In genomic region chr19:35856546-35857149, GRCh38 we compare ENCODE assay signal across 9 cellular contexts. TPM values are rescaled to one million over a fixed set of nuclear protein-coding genes. Genes with fewer than 3 reads are reported as not detected.
DNase-seq lines count a peak whose midpoint lies in the region; ATAC-seq and TF ChIP-seq lines count a peak whose summit lies in the region.
"Had no signal": no experiment of that assay in that cellular context is flagged by ENCODE, and none has a peak within 500 bp of the region (broad histone marks: within the 10 kb centered on the region; RNA-seq: fewer than 3 reads in every experiment).

Gene KIRREL2 (plus strand): TSS chr19:35856911. CDS start chr19:35857120, 209 bp downstream.

- 0 to 2% (median 1%) methylated on average over 18 to 42 of the region's 42 CpGs for WGBS in stomach, 5 donors

- TF ChIP-seq CTCF in DND-41 (IDR thresholded peaks at IDR 0.05; ENCODE audit: borderline replicate concordance, extremely low read depth, low read length, poor library complexity, severe bottlenecking), result no peak
- no peak for TF ChIP-seq CTCF in astrocyte of the cerebellum (IDR thresholded peaks at IDR 0.05; ENCODE audit: low read depth, low read length, missing control alignments)
- TF ChIP-seq CTCF in stomach (IDR thresholded peaks at IDR 0.05), result no peak

- no peaks in the 10 kb centered on the region for H4K20me1 ChIP-seq in DND-41 (ENCODE audit: insufficient read depth, low read length)

- H3K9ac ChIP-seq in DND-41 (ENCODE audit: low read depth, low read length), result peak within 1 kb of the TSS; percentile 53

- H3K9me3 ChIP-seq in DND-41 (ENCODE audit: insufficient read depth, low read length, severe bottlenecking) (no peaks in the 10 kb centered on the region), stomach (no peaks in the 10 kb centered on the region)

- no peak for TF ChIP-seq POLR2A in stomach (IDR thresholded peaks at IDR 0.05)

- in situ Hi-C loops in astrocyte of the cerebellum (cut with HindIII; ENCODE audit: low sequenced_read_pairs), result no loop called here

- H3K4me1 ChIP-seq in DND-41 (ENCODE audit: insufficient read depth, low read length), result peaks cover 21% of the 10 kb centered on the region
- H3K4me1 ChIP-seq in stomach, result peaks cover 15 to 31% (median 28%) of the 10 kb centered on the region in 4 donors

- H3K27me3 ChIP-seq in DND-41 (ENCODE audit: insufficient read depth, low read length, poor library complexity) (peaks cover 12% of the 10 kb centered on the region), stomach (peaks cover 11 to 100% (median 68%) of the 10 kb centered on the region in 3 donors)

- H3K36me3 ChIP-seq in DND-41 (ENCODE audit: insufficient read depth, low read length) (no peaks in the 10 kb centered on the region), stomach (no peaks in the 10 kb centered on the region)

- H3K4me3 ChIP-seq in DND-41 (ENCODE audit: low read depth in 1 of 2, low read length in 2 of 2) (peak within 1 kb of the TSS; percentile 27 to 66; a peak in 3 of 4 replicates), astrocyte of the cerebellum (ENCODE audit: low read depth, low read length) (peak within 1 kb of the TSS; percentile 38), stomach (peak within 1 kb of the TSS; percentile 38 to 69 (median 57))

- peak within 1 kb of the TSS; percentile 88 for H3K4me2 ChIP-seq in DND-41 (ENCODE audit: insufficient read depth, low read length)

- H3K27ac ChIP-seq in DND-41 (ENCODE audit: low read length) (peak within 1 kb of the TSS; percentile 37), stomach (peak within 1 kb of the TSS in 1 of 5 donors; percentile 20)

- H3K79me2 ChIP-seq in DND-41 (ENCODE audit: insufficient read depth, low read length), result no peaks in the 10 kb centered on the region

- DNase-seq in DND-41, result peak; percentile 76
- DNase-seq in NCI-H2227 treated with DMSO at 0.1 percent for 48 hours (lab: John Stamatoyannopoulos, UW), result peak; percentile 80
- no peak for DNase-seq in astrocyte of the cerebellum (ENCODE audit: low read depth)
- DNase-seq in left colon, result no peak
- DNase-seq in stomach, result no peak
- no peak for DNase-seq in NCI-H2196 (lab: John Stamatoyannopoulos, UW; ENCODE audit: unreplicated experiment)
- DNase-seq in inferior parietal cortex (ENCODE audit: extremely low spot score), result no peak

- TF ChIP-seq EP300 in stomach (IDR thresholded peaks at IDR 0.05), result no peak

- intact Hi-C loops in left colon (cut with DNase I, micrococcal nuclease) (no loop called here), stomach (cut with DNase I; ENCODE audit: low total_unique reads) (no loop called here)

- ATAC-seq in DND-41 (ENCODE audit: insufficient read depth, low read depth), result peak; percentile 87
- ATAC-seq in left colon, result peak; percentile 32
- ATAC-seq in HG03159 (IDR thresholded peaks at IDR 0.05; ENCODE audit: unreplicated experiment), result no peak

- H2AFZ ChIP-seq in DND-41 (ENCODE audit: low read depth, low read length), result peak within 1 kb of the TSS; percentile 89

RNA-seq across cellular contexts. Expression of gene KIRREL2, which starts in this region (rescaled TPM):
- total RNA-seq in left colon (under 1 TPM in 1 of 2 donors, not detected in 1; 0.11 TPM), stomach (under 1 TPM in 2 of 5 donors, not detected in 3; 0.43 to 0.73 TPM)
- polyA plus RNA-seq in stomach, result under 1 TPM in 2 of 3 donors, not detected in 1; 0.56 to 0.65 TPM
- total RNA-seq: liver had no signal
- polyA plus RNA-seq: liver had no signal

Comparison
In these comparisons a context has a peak if more than half of its experiments do, and no peak if none do; other contexts are left out.
1. Peak in ATAC-seq in left colon; RNA of the gene not detected or under 1 TPM.
2. DNase-seq: peak in DND-41 (single experiment) and NCI-H2227 treated with DMSO at 0.1 percent for 48 hours (single experiment); none in astrocyte of the cerebellum (single experiment), left colon (0 of 2), stomach (single experiment), NCI-H2196 (single experiment) and inferior parietal cortex (single experiment).
3. Peak in every context shown above with its lines, with median percentiles within 50 percentile points of each other: H3K4me3 ChIP-seq.